ENCODE assay signal across 17 cellular contexts in the genomic region with DNA sequence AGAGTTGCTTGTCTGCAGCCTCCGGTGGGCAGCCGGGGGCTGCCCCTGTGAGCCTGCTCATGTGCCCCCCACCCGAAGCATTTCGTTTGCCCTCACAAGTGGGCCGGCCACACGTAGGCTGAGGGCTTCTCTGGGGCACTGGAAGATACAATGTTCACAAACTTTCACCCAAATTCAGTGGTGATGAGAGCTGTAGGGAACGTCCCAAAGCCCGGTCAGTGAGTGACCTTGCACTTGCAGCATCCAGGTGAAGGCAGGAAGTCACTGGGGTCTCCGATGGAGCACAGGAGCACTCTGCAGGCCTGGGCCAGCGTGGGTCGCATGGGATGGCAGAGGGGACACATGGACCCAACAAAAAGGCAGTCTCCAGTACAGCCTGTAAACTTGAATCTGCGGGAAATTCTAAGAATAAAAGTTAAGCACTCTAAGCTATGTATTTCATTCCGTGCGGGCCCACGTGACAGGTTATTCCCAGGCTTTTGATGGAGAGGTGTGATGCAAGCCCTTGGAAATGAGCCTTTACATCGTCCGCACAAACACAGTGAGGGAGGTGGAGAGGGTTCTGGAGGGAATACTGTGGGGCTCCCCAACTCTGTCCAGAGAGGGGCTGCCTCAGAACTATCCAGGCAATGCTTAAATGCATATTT. TPM values are rescaled to one million over a fixed set of nuclear protein-coding genes. Genes with fewer than 3 reads are reported as not detected.
DNase-seq lines count a peak whose midpoint lies in the region; ATAC-seq, FAIRE-seq and TF ChIP-seq lines count a peak whose summit lies in the region.
"Had no signal": no experiment of that assay in that cellular context is flagged by ENCODE, and none has a peak within 500 bp of the region (broad histone marks: within the 10 kb centered on the region; RNA-seq: fewer than 3 reads in every experiment).

No MANE protein-coding gene starts in this region.

- TF ChIP-seq CTCF in endodermal cell (conservative IDR thresholded peaks at IDR 0.05) (no peak), lower lobe of right lung (IDR thresholded peaks at IDR 0.05) (no peak), upper lobe of right lung (IDR thresholded peaks at IDR 0.05) (no peak), CD14-positive monocyte (IDR thresholded peaks at IDR 0.05) (no peak)

- H3K4me1 Mint-ChIP-seq in endodermal cell (peaks cover 4% of the 10 kb centered on the region), CD14-positive monocyte (no peaks in the 10 kb centered on the region)

- H3K9me3 ChIP-seq in endodermal cell (ENCODE audit: control insufficient read depth, low read length) (no peaks in the 10 kb centered on the region), lower lobe of right lung (no peaks in the 10 kb centered on the region), upper lobe of right lung (no peaks in the 10 kb centered on the region)
- H3K9me3 ChIP-seq: BLaER1 had no signal

- no peaks in the 10 kb centered on the region for H3K4me1 ChIP-seq in endodermal cell (ENCODE audit: control insufficient read depth, insufficient read depth, low read length)
- H3K4me1 ChIP-seq in lower lobe of right lung = no peaks in the 10 kb centered on the region
- H3K4me1 ChIP-seq in upper lobe of right lung = no peaks in the 10 kb centered on the region
- H3K4me1 ChIP-seq: BLaER1 had no signal

- H3K9me3 Mint-ChIP-seq in endodermal cell = no peaks in the 10 kb centered on the region
- no peaks in the 10 kb centered on the region for H3K9me3 Mint-ChIP-seq in CD14-positive monocyte

- 94 to 96% methylated on average over 9 to 17 of the region's 17 CpGs for WGBS in endodermal cell (ENCODE audit: insufficient coverage in 1 of 2, insufficient read length in 1 of 2), 2 experiments

- no peak overlapping the region for H3K9ac ChIP-seq in endodermal cell (ENCODE audit: extremely low read depth, low read length, poor library complexity, severe bottlenecking)
- H3K9ac ChIP-seq: BLaER1 had no signal

- H3K27me3 Mint-ChIP-seq in endodermal cell (ENCODE audit: insufficient read depth) (no peaks in the 10 kb centered on the region), CD14-positive monocyte (ENCODE audit: low read depth in 3 of 3) (peaks cover 0 to 9% (median 4%) of the 10 kb centered on the region in 3 donors)

- H3K36me3 ChIP-seq in endodermal cell (ENCODE audit: control insufficient read depth, insufficient read depth, low read length) = no peaks in the 10 kb centered on the region
- no peaks in the 10 kb centered on the region for H3K36me3 ChIP-seq in lower lobe of right lung
- no peaks in the 10 kb centered on the region for H3K36me3 ChIP-seq in upper lobe of right lung
- H3K36me3 ChIP-seq: BLaER1 had no signal

- intact Hi-C loops in lower lobe of right lung (cut with DNase I) (no loop called here), upper lobe of right lung (cut with DNase I) (no loop called here), CD14-positive monocyte (cut with micrococcal nuclease) (loop anchor here (10.0 kb wide), 2 partner anchors 644 to 684 kb away; no protein-coding TSS in a partner anchor)

- ATAC-seq in lower lobe of right lung = peak; percentile 13 to 54
- peak; percentile 53 for ATAC-seq in upper lobe of right lung
- ATAC-seq: HCT116 had no signal

- H3K4me3 Mint-ChIP-seq in endodermal cell = no peak overlapping the region
- H3K4me3 Mint-ChIP-seq in CD14-positive monocyte = no peak overlapping the region
- H3K4me3 Mint-ChIP-seq: CD4-positive, CD25-positive, alpha-beta regulatory T cell had no signal

- H3K27me3 ChIP-seq in endodermal cell (ENCODE audit: control insufficient read depth, insufficient read depth, low read length, poor library complexity, severe bottlenecking) = no peaks in the 10 kb centered on the region
- no peaks in the 10 kb centered on the region for H3K27me3 ChIP-seq in lower lobe of right lung (ENCODE audit: low read depth)
- no peaks in the 10 kb centered on the region for H3K27me3 ChIP-seq in upper lobe of right lung
- H3K27me3 ChIP-seq: BLaER1 had no signal

- H3K4me3 ChIP-seq in endodermal cell (ENCODE audit: low read length) = no peak overlapping the region
- H3K4me3 ChIP-seq in lower lobe of right lung = no peak overlapping the region
- no peak overlapping the region for H3K4me3 ChIP-seq in upper lobe of right lung
- H3K4me3 ChIP-seq: BLaER1 had no signal

- no peak overlapping the region for H3K27ac Mint-ChIP-seq in endodermal cell
- H3K27ac Mint-ChIP-seq in CD14-positive monocyte = no peak overlapping the region
- H3K27ac Mint-ChIP-seq: CD4-positive, CD25-positive, alpha-beta regulatory T cell had no signal

- no peak for FAIRE-seq in RCC 7860 (lab: Jason Lieb, UNC)
- FAIRE-seq: GM18507 had no signal

- peak; percentile 50 for DNase-seq in activated effector memory CD4-positive, alpha-beta T cell treated with anti-CD3 and anti-CD28 coated beads, Interleukin-2, amount 50 U/mL, for 16 hours
- DNase-seq in activated effector memory CD4-positive, alpha-beta T cell treated with Interleukin-2 at 50 U/mL for 16 hours = no peak
- peak; percentile 38 for DNase-seq in endodermal cell
- DNase-seq in lower lobe of right lung = no peak
- DNase-seq in upper lobe of right lung = no peak
- DNase-seq in RCC 7860 (ENCODE audit: low spot score) = no peak
- no peak for DNase-seq in CD14-positive monocyte (ENCODE audit: low spot score)
- DNase-seq in NCI-H1694 (lab: John Stamatoyannopoulos, UW) = no peak
- DNase-seq: 8988T; AML-193; CD4-positive, CD25-positive, alpha-beta regulatory T cell; DMS53; GF-D8 had no signal

- H3K27ac ChIP-seq in endodermal cell (ENCODE audit: low read depth, low read length) (no peak overlapping the region), lower lobe of right lung (no peak overlapping the region), upper lobe of right lung (no peak overlapping the region)
- H3K27ac ChIP-seq: BLaER1 had no signal

- H3K36me3 Mint-ChIP-seq in endodermal cell (ENCODE audit: low read depth) (no peaks in the 10 kb centered on the region), CD14-positive monocyte (no peaks in the 10 kb centered on the region)
- H3K36me3 Mint-ChIP-seq: CD4-positive, CD25-positive, alpha-beta regulatory T cell had no signal

RNA-seq across cellular contexts. Expression of gene CNGA3, which starts 42.5 kb away (rescaled TPM):
- total RNA-seq in endodermal cell = under 1 TPM in 1 of 2 donors, not detected in 1; 0.33 TPM
- 1.3 TPM for polyA plus RNA-seq in endodermal cell (2013, experiment 1 of 2)
- 1.4 TPM for polyA plus RNA-seq in endodermal cell (2013, experiment 2 of 2)
- 0.18 TPM for total RNA-seq in lower lobe of right lung
- 0.17 TPM for total RNA-seq in upper lobe of right lung
- polyA plus RNA-seq in CD14-positive monocyte = not detected
- total RNA-seq: CD4-positive, CD25-positive, alpha-beta regulatory T cell; H4 had no signal
- polyA plus RNA-seq: CD4-positive, CD25-positive, alpha-beta regulatory T cell had no signal

RNA-seq across cellular contexts. Expression of gene INPP4A, which starts 55.9 kb away (rescaled TPM):
- total RNA-seq in endodermal cell (10 to 100 TPM; 84.9 to 94.2 TPM), lower lobe of right lung (35.6 TPM), upper lobe of right lung (35.0 TPM)
- polyA plus RNA-seq in endodermal cell (2013, experiment 1 of 2) = 31.9 TPM
- polyA plus RNA-seq in endodermal cell (2013, experiment 2 of 2) = 33.3 TPM
- polyA plus RNA-seq in CD14-positive monocyte = 10 to 100 TPM; 13.7 to 20.7 TPM

Comparison
In these comparisons a context has a peak if more than half of its experiments do, and no peak if none do; other contexts are left out.
1. DNase-seq: peak in activated effector memory CD4-positive, alpha-beta T cell treated with anti-CD3 and anti-CD28 coated beads, Interleukin-2, amount 50 U/mL, for 16 hours (single experiment) and endodermal cell (single experiment); none in activated effector memory CD4-positive, alpha-beta T cell treated with Interleukin-2 at 50 U/mL for 16 hours (single experiment), lower lobe of right lung (single experiment), upper lobe of right lung (single experiment), RCC 7860 (single experiment), CD14-positive monocyte (single experiment) and NCI-H1694 (single experiment).
2. intact Hi-C loops: an anchor here in CD14-positive monocyte (10.0 kb wide); none called in lower lobe of right lung and upper lobe of right lung.